ENCODE assay signal across 18 cellular contexts in the genomic region with DNA sequence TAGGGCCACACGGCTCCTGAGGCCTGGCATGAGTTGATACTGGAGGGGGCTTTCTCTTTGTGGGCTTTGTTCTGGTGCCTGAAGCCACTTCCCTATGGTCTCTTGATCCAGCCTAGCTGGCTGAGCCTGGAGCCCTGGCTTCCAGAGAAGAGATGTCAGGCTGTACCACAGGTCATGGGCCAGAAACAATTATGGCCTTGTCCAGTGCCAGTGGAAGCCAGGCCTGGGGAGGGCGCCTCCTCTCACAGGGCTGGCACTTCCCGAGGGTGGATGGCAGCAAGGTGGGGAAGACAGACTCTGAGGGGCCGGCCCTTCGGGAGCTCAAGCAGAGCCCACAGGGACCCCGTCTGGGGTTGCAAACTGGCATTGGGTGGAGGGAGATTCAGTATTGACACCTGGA. TPM values are rescaled to one million over a fixed set of nuclear protein-coding genes. Genes with fewer than 3 reads are reported as not detected.
A peak's percentile ranks its signal among the peaks of the same experiment; 100 is the strongest.
DNase-seq lines count a peak whose midpoint lies in the region; ATAC-seq, FAIRE-seq and TF ChIP-seq lines count a peak whose summit lies in the region.
"Had no signal": no experiment of that assay in that cellular context is flagged by ENCODE, and none has a peak within 500 bp of the region (broad histone marks: within the 10 kb centered on the region; RNA-seq: fewer than 3 reads in every experiment).

No MANE protein-coding gene starts in this region.

- no peaks in the 10 kb centered on the region for H3K9me3 Mint-ChIP-seq in activated T-helper 1 cell treated with anti-CD3 and anti-CD28 coated beads, Interleukin-12 subunit alpha, Interleukin-12 subunit beta, Interleukin-2, Interleukin-4 antibody, amounts not matched to agents 30 ng/mL and 10 ng/mL and 1 ng/mL, durations not matched to agents 14 hours and 24 hours and 36 hours
- H3K9me3 Mint-ChIP-seq in mesothelial cell of epicardium, result no peaks in the 10 kb centered on the region

- 0 out of 2 replicates have a peak, but pooled peaks have one; percentile 8 for TF ChIP-seq CTCF in HepG2 (CRISPR knock-in tag; IDR thresholded peaks at IDR 0.05)
- TF ChIP-seq CTCF in right lobe of liver (IDR thresholded peaks at IDR 0.05), result no peak
- no peak for TF ChIP-seq CTCF in mesothelial cell of epicardium (IDR thresholded peaks at IDR 0.05; ENCODE audit: unreplicated experiment)
- TF ChIP-seq CTCF in stomach (IDR thresholded peaks at IDR 0.05), result no peak

- H3K9ac ChIP-seq in HepG2 (ENCODE audit: insufficient read depth, low read depth, low read length), result no peak overlapping the region

- no peak overlapping the region for H2AFZ ChIP-seq in HepG2 (ENCODE audit: low read length)
- H2AFZ ChIP-seq: PC-9 had no signal

- H3K79me2 ChIP-seq in HepG2 (ENCODE audit: insufficient read depth, low read length), result no peaks in the 10 kb centered on the region

- H3K4me2 ChIP-seq in HepG2 (ENCODE audit: low read depth, low read length), result no peak overlapping the region
- H3K4me2 ChIP-seq: PC-9 had no signal

- H3K9me3 ChIP-seq in HepG2 (ENCODE audit: low read length) (no peaks in the 10 kb centered on the region), right lobe of liver (no peaks in the 10 kb centered on the region), stomach (no peaks in the 10 kb centered on the region)
- H3K9me3 ChIP-seq: HAP-1, SJSA1 had no signal

- peaks cover 12% of the 10 kb centered on the region for H3K4me1 ChIP-seq in HepG2 (ENCODE audit: insufficient read depth, low read length)
- H3K4me1 ChIP-seq in right lobe of liver, result peaks cover 0 to 3% (median 1%) of the 10 kb centered on the region in 4 donors
- H3K4me1 ChIP-seq in stomach, result peaks cover 3 to 20% (median 16%) of the 10 kb centered on the region in 4 donors

- no peak overlapping the region for H3K4me3 Mint-ChIP-seq in activated T-helper 1 cell treated with anti-CD3 and anti-CD28 coated beads, Interleukin-12 subunit alpha, Interleukin-12 subunit beta, Interleukin-2, Interleukin-4 antibody, amounts not matched to agents 30 ng/mL and 10 ng/mL and 1 ng/mL, durations not matched to agents 14 hours and 24 hours and 36 hours
- peak overlapping the region; percentile 13 for H3K4me3 Mint-ChIP-seq in mesothelial cell of epicardium

- intact Hi-C loops in HepG2 (cut with micrococcal nuclease; ENCODE audit: unreplicated experiment) (no loop called here), right lobe of liver (cut with DNase I) (no loop called here), stomach (cut with DNase I; ENCODE audit: low total_unique reads) (no loop called here)
- intact Hi-C loops in activated T-helper 1 cell treated with anti-CD3 and anti-CD28 coated beads, Interleukin-12 subunit alpha, Interleukin-12 subunit beta, Interleukin-2, Interleukin-4 antibody, amounts not matched to agents 30 ng/mL and 10 ng/mL and 1 ng/mL, durations not matched to agents 14 hours and 24 hours and 36 hours (cut with micrococcal nuclease), result no loop called here

- no peaks in the 10 kb centered on the region for H3K27me3 Mint-ChIP-seq in activated T-helper 1 cell treated with anti-CD3 and anti-CD28 coated beads, Interleukin-12 subunit alpha, Interleukin-12 subunit beta, Interleukin-2, Interleukin-4 antibody, amounts not matched to agents 30 ng/mL and 10 ng/mL and 1 ng/mL, durations not matched to agents 14 hours and 24 hours and 36 hours (ENCODE audit: insufficient read depth)
- H3K27me3 Mint-ChIP-seq in mesothelial cell of epicardium (ENCODE audit: low read depth), result peaks cover 6% of the 10 kb centered on the region

- peaks cover 0 to 18% of the 10 kb centered on the region in 2 experiments; a peak in 2 of 5 replicates for H3K27me3 ChIP-seq in HepG2 (ENCODE audit: control insufficient read depth in 1 of 2, insufficient read depth in 2 of 2, low read length in 2 of 2)
- no peaks in the 10 kb centered on the region for H3K27me3 ChIP-seq in right lobe of liver
- H3K27me3 ChIP-seq in stomach, result no peaks in the 10 kb centered on the region
- H3K27me3 ChIP-seq: SJSA1 had no signal

- no peaks in the 10 kb centered on the region for H4K20me1 ChIP-seq in HepG2 (ENCODE audit: insufficient read depth, low read length)

- H3K36me3 ChIP-seq in HepG2 (replicated peaks in 1 of 2; ENCODE audit: control insufficient read depth in 1 of 2, insufficient read depth in 2 of 2, low read length in 2 of 2) (no peaks in the 10 kb centered on the region), right lobe of liver (no peaks in the 10 kb centered on the region), stomach (no peaks in the 10 kb centered on the region)
- H3K36me3 ChIP-seq: HAP-1, SJSA1 had no signal

- H3K27ac ChIP-seq in HepG2 (ENCODE audit: extremely low read length, insufficient read depth, low read length) (no peak overlapping the region), right lobe of liver (no peak overlapping the region), substantia nigra (ENCODE audit: low read depth, low read length, poor library complexity, severe bottlenecking) (peak overlapping the region; percentile 80), stomach (no peak overlapping the region)
- H3K27ac ChIP-seq: C4-2B, PC-9, SJSA1 had no signal

- TF ChIP-seq RAD21 in HepG2 (CRISPR knock-in tag; IDR thresholded peaks at IDR 0.05), result no peak

- TF ChIP-seq EP300 in HepG2 (IDR thresholded peaks at IDR 0.05; ENCODE audit: low read depth in 2 of 2, low read length in 2 of 2) (no peak), HepG2 (CRISPR knock-in tag; IDR thresholded peaks at IDR 0.05; ENCODE audit: borderline replicate concordance) (no peak), stomach (IDR thresholded peaks at IDR 0.05) (no peak)

- 0% methylated on average over 1 of the region's 6 CpGs for WGBS in HepG2 (ENCODE audit: low lambda C conversion rate)
- WGBS in right lobe of liver (ENCODE audit: insufficient coverage, low coverage, low lambda C conversion rate, missing lambda C conversion rate), result 100% methylated on average over 1 of the region's 6 CpGs
- WGBS in stomach, 5 donors, result 89 to 97% (median 95%) methylated on average over 6 of the region's 6 CpGs

- no peak for FAIRE-seq in HepG2 (lab: Jason Lieb, UNC)
- FAIRE-seq: A204.1 had no signal

- peaks cover 18% of the 10 kb centered on the region for H3K4me1 Mint-ChIP-seq in activated T-helper 1 cell treated with anti-CD3 and anti-CD28 coated beads, Interleukin-12 subunit alpha, Interleukin-12 subunit beta, Interleukin-2, Interleukin-4 antibody, amounts not matched to agents 30 ng/mL and 10 ng/mL and 1 ng/mL, durations not matched to agents 14 hours and 24 hours and 36 hours (ENCODE audit: low read depth)
- H3K4me1 Mint-ChIP-seq in mesothelial cell of epicardium, result peaks cover 11% of the 10 kb centered on the region

- peak overlapping the region; percentile 15 for H3K27ac Mint-ChIP-seq in activated T-helper 1 cell treated with anti-CD3 and anti-CD28 coated beads, Interleukin-12 subunit alpha, Interleukin-12 subunit beta, Interleukin-2, Interleukin-4 antibody, amounts not matched to agents 30 ng/mL and 10 ng/mL and 1 ng/mL, durations not matched to agents 14 hours and 24 hours and 36 hours
- H3K27ac Mint-ChIP-seq in mesothelial cell of epicardium, result no peak overlapping the region

- CTCF ChIA-PET in HepG2 (lab: Yijun Ruan, JAX; ENCODE audit: low intra/inter-chr PET ratio, low total read pairs), result no interaction called here

- in situ Hi-C loops in HepG2 (cut with HindIII; ENCODE audit: extremely low pct_ligation_motif_present, low pct_unique_long_range_greater_than_20kb), result no loop called here

- no peak for DNase-seq in HepG2 (ENCODE audit: low spot score)
- no peak for DNase-seq in right lobe of liver
- no peak for DNase-seq in activated T-helper 1 cell treated with anti-CD3 and anti-CD28 coated beads, Interleukin-12 subunit alpha, Interleukin-12 subunit beta, Interleukin-2, Interleukin-4 antibody, amounts not matched to agents 30 ng/mL and 10 ng/mL and 1 ng/mL, durations not matched to agents 14 hours and 24 hours and 36 hours (ENCODE audit: low spot score)
- no peak for DNase-seq in mesothelial cell of epicardium (ENCODE audit: low spot score in 2 of 2, unreplicated experiment in 2 of 2)
- DNase-seq in substantia nigra (lab: John Stamatoyannopoulos, UW), result peak in 19 of 49 donors; percentile 5 to 44 (median 22)
- no peak for DNase-seq in stomach
- DNase-seq in NCI-H524 treated with DMSO at 0.1 percent for 48 hours (lab: John Stamatoyannopoulos, UW), result no peak
- DNase-seq: COR-L47, DMS153, NCI-H1417 treated with DMSO at 0.1 percent for 48 hours, NCI-H446 treated with DMSO at 0.1 percent for 48 hours, NCI-H82 had no signal

- TF ChIP-seq POLR2A in HepG2 (IDR thresholded peaks at IDR 0.05; ENCODE audit: insufficient read depth in 1 of 2, low read depth in 2 of 2, low read length in 2 of 2) (no peak), right lobe of liver (IDR thresholded peaks at IDR 0.05) (no peak), stomach (IDR thresholded peaks at IDR 0.05) (no peak)

- POLR2A ChIA-PET in HepG2 (lab: Yijun Ruan, JAX), result no interaction called here

- no TSS peak for BruUV-seq in HepG2 (replicated peaks; lab: Mats Ljungman, UMichigan)

- no peak overlapping the region for H3K4me3 ChIP-seq in HepG2 (replicated peaks in 1 of 3; ENCODE audit: insufficient read depth in 1 of 3, low read depth in 2 of 3, low read length in 3 of 3)
- H3K4me3 ChIP-seq in right lobe of liver, result no peak overlapping the region
- H3K4me3 ChIP-seq in stomach, result no peak overlapping the region
- H3K4me3 ChIP-seq: HAP-1, PC-9, SJSA1 had no signal

- H3K36me3 Mint-ChIP-seq in activated T-helper 1 cell treated with anti-CD3 and anti-CD28 coated beads, Interleukin-12 subunit alpha, Interleukin-12 subunit beta, Interleukin-2, Interleukin-4 antibody, amounts not matched to agents 30 ng/mL and 10 ng/mL and 1 ng/mL, durations not matched to agents 14 hours and 24 hours and 36 hours (ENCODE audit: low read depth), result no peaks in the 10 kb centered on the region
- no peaks in the 10 kb centered on the region for H3K36me3 Mint-ChIP-seq in mesothelial cell of epicardium

- ATAC-seq in HepG2 (no peak), right lobe of liver (no peak), HG03095 (IDR thresholded peaks at IDR 0.05; ENCODE audit: unreplicated experiment) (no peak)

RNA-seq across cellular contexts. Expression of gene ACAD9, which starts 34.9 kb away (rescaled TPM):
- 37.3 and 38.2 TPM in 2 replicates for total RNA-seq in HepG2 (2016; rRNA removed; fragmentation: Illumina TruSeq; extraction: Trizol)
- 8.1 and 10.8 TPM in 2 replicates for total RNA-seq in HepG2 (2016; cell fraction: cytosol; rRNA removed; fragmentation: Illumina TruSeq; extraction: Trizol; ENCODE audit: low read depth)
- total RNA-seq in HepG2 (2016; cell fraction: insoluble cytoplasmic fraction; rRNA removed; fragmentation: Illumina TruSeq; extraction: Trizol), result 39.1 and 39.5 TPM in 2 replicates
- total RNA-seq in HepG2 (2016; cell fraction: membrane; rRNA removed; fragmentation: Illumina TruSeq; extraction: Trizol), result 11.6 and 12.1 TPM in 2 replicates
- 44.5 and 48.5 TPM in 2 replicates for total RNA-seq in HepG2 (2016; cell fraction: nucleus; rRNA removed; fragmentation: Illumina TruSeq; extraction: Trizol)
- 15.3 and 16.7 TPM in 2 replicates for polyA plus RNA-seq in HepG2 (2011; rRNA removed)
- polyA plus RNA-seq in HepG2 (2011; cell fraction: cytosol; rRNA removed), result 12.8 and 15.9 TPM in 2 replicates
- 45.5 and 47.0 TPM in 2 replicates for polyA plus RNA-seq in HepG2 (2011; cell fraction: nucleus; rRNA removed)
- 8.2 and 9.0 TPM in 2 replicates for polyA plus RNA-seq in HepG2 (2012)
- 4.2 and 5.4 TPM in 2 replicates for polyA plus RNA-seq in HepG2 (2016; cell fraction: cytosol; fragmentation: Illumina TruSeq; extraction: Trizol; ENCODE audit: low read depth)
- polyA plus RNA-seq in HepG2 (2016; cell fraction: insoluble cytoplasmic fraction; fragmentation: Illumina TruSeq; extraction: Trizol; ENCODE audit: low read depth), result 34.4 and 38.2 TPM in 2 replicates
- polyA plus RNA-seq in HepG2 (2016; cell fraction: membrane; fragmentation: Illumina TruSeq; extraction: Trizol; ENCODE audit: low read depth), result 6.2 and 6.9 TPM in 2 replicates
- polyA plus RNA-seq in HepG2 (2016; cell fraction: nucleus; fragmentation: Illumina TruSeq; extraction: Trizol; ENCODE audit: insufficient read depth, low read depth), result 43.1 and 43.8 TPM in 2 replicates
- polyA minus RNA-seq in HepG2 (2011; rRNA and poly(A)+ RNA removed; ENCODE audit: low replicate concordance), result 54.0 and 100 TPM in 2 replicates
- polyA minus RNA-seq in HepG2 (2011; cell fraction: cytosol; rRNA and poly(A)+ RNA removed), result 8.7 and 11.3 TPM in 2 replicates
- polyA minus RNA-seq in HepG2 (2011; cell fraction: nucleus; rRNA and poly(A)+ RNA removed), result 62.3 and 66.0 TPM in 2 replicates
- 10 to 100 TPM; 28.5 to 36.9 (median 28.9) TPM for total RNA-seq in right lobe of liver
- 65.3 and 67.2 TPM in 2 replicates for total RNA-seq in activated T-helper 1 cell treated with anti-CD3 and anti-CD28 coated beads, Interleukin-12 subunit alpha, Interleukin-12 subunit beta, Interleukin-2, Interleukin-4 antibody, amounts not matched to agents 30 ng/mL and 10 ng/mL and 1 ng/mL, durations not matched to agents 14 hours and 24 hours and 36 hours
- 54.9 to 61.8 TPM (median 61.8 TPM) in 3 replicates for total RNA-seq in mesothelial cell of epicardium
- 100 to 1,000 TPM in 1 of 5 donors, 10 to 100 TPM in 4; 21.0 to 160 (median 38.7) TPM for total RNA-seq in stomach
- 10 to 100 TPM; 17.1 to 24.5 (median 20.9) TPM for polyA plus RNA-seq in stomach
